ENCODE assay signal across 8 cellular contexts in genomic region chr13:39038569-39038898, GRCh38. TPM values are rescaled to one million over a fixed set of nuclear protein-coding genes. Genes with fewer than 3 reads are reported as not detected.
DNase-seq lines count a peak whose midpoint lies in the region; ATAC-seq and TF ChIP-seq lines count a peak whose summit lies in the region.

No MANE protein-coding gene starts in this region.

- H3K9me3 Mint-ChIP-seq in CD14-positive monocyte (no peaks in the 10 kb centered on the region), WTC11 (no peaks in the 10 kb centered on the region)

- CTCF ChIA-PET in WTC11 (lab: Charles Lee): interaction anchor here (1.5 kb wide), 1 partner anchor 26 kb away, joined by 6 read pairs; no protein-coding TSS in a partner anchor

- H3K27ac Mint-ChIP-seq in CD14-positive monocyte: peak overlapping the region; percentile 96 to 99 (median 97)
- H3K27ac Mint-ChIP-seq in WTC11: peak overlapping the region; percentile 81

- H3K27me3 Mint-ChIP-seq in CD14-positive monocyte (ENCODE audit: low read depth in 3 of 3) (peaks cover 0 to 3% (median 0%) of the 10 kb centered on the region in 3 donors), WTC11 (ENCODE audit: low read depth) (no peaks in the 10 kb centered on the region)

- no peaks in the 10 kb centered on the region for H3K36me3 ChIP-seq in mucosa of descending colon (ENCODE audit: low read depth)

- TF ChIP-seq CTCF in CD14-positive monocyte (IDR thresholded peaks at IDR 0.05) (no peak), WTC11 (IDR thresholded peaks at IDR 0.05) (no peak), coronary artery (IDR thresholded peaks at IDR 0.05) (no peak), mucosa of descending colon (IDR thresholded peaks at IDR 0.05) (no peak)

- H3K36me3 Mint-ChIP-seq in CD14-positive monocyte (peaks cover 12 to 15% of the 10 kb centered on the region in 2 donors), WTC11 (peaks cover 9% of the 10 kb centered on the region)

- DNase-seq in CD14-positive monocyte (ENCODE audit: low spot score): no peak
- DNase-seq in WTC11 (ENCODE audit: low spot score): no peak
- DNase-seq in coronary artery (ENCODE audit: low spot score): no peak
- DNase-seq in mucosa of descending colon: peak in 2 of 3 donors; percentile 44 to 68
- peak; percentile 54 for DNase-seq in stimulated activated naive CD4-positive, alpha-beta T cell treated with Interleukin-2 at 50 U/mL for 16 hours (lab: John Stamatoyannopoulos, UW)
- DNase-seq in GM19238 (ENCODE audit: insufficient read length, low spot score): no peak

- H3K27ac ChIP-seq in coronary artery: peak overlapping the region; percentile 78 to 81

- intact Hi-C loops in CD14-positive monocyte (cut with micrococcal nuclease) (no loop called here), mucosa of descending colon (cut with DNase I, micrococcal nuclease) (no loop called here)

- H3K9me3 ChIP-seq in mucosa of descending colon: no peaks in the 10 kb centered on the region

- H3K4me3 Mint-ChIP-seq in CD14-positive monocyte: peak overlapping the region; percentile 93 to 99
- peak overlapping the region; percentile 92 for H3K4me3 Mint-ChIP-seq in WTC11

- POLR2A ChIA-PET in WTC11 (lab: Charles Lee): interaction anchor here (1.5 kb wide), 1 partner anchor 8 kb away, joined by 3 read pairs; no protein-coding TSS in a partner anchor

- H3K4me3 ChIP-seq in coronary artery (peak overlapping the region; percentile 89), mucosa of descending colon (peak overlapping the region; percentile 81)

- ATAC-seq in GM19395 (IDR thresholded peaks at IDR 0.05; ENCODE audit: unreplicated experiment) (peak; percentile 36), HG03469 (IDR thresholded peaks at IDR 0.05; ENCODE audit: unreplicated experiment) (peak; percentile 22), WTC11 (peak; percentile 65), mucosa of descending colon (peak; percentile 37)

- peaks cover 21% of the 10 kb centered on the region for H3K4me1 ChIP-seq in mucosa of descending colon (ENCODE audit: low read depth)

- peaks cover 58% of the 10 kb centered on the region for H3K4me1 Mint-ChIP-seq in CD14-positive monocyte
- H3K4me1 Mint-ChIP-seq in WTC11: peaks cover 32% of the 10 kb centered on the region

TF ChIP-seq in WTC11, 78 proteins besides CTCF, POLR2A, EP300 and RAD21:
- no peak for TF ChIP-seq EMX1 (CRISPR knock-in tag; IDR thresholded peaks at IDR 0.05)
- TF ChIP-seq MAX (CRISPR knock-in tag; IDR thresholded peaks at IDR 0.05): 0 out of 2 replicates have a peak, but pooled peaks have one; percentile 7
- 0 out of 2 replicates have a peak, but pooled peaks have one; percentile 5 for TF ChIP-seq PREB (CRISPR knock-in tag; IDR thresholded peaks at IDR 0.05; ENCODE audit: borderline replicate concordance)
- 0 out of 2 replicates have a peak, but pooled peaks have one; percentile 1 for TF ChIP-seq USF2 (CRISPR knock-in tag; IDR thresholded peaks at IDR 0.05)
- TF ChIP-seq STAT6 (CRISPR knock-in tag; conservative IDR thresholded peaks at IDR 0.05; ENCODE audit: low read depth): no peak
- 0 out of 2 replicates have a peak, but pooled peaks have one; percentile 10 for TF ChIP-seq JUN (CRISPR knock-in tag; IDR thresholded peaks at IDR 0.05)
TF ChIP-seq in WTC11: peak in this region for 4.

RNA-seq across cellular contexts. Expression of gene NHLRC3, which starts 0.3 kb away (rescaled TPM):
- polyA plus RNA-seq in CD14-positive monocyte: 10 to 100 TPM; 12.8 to 13.0 TPM
- total RNA-seq in WTC11 (2021): 17.2 to 19.9 TPM (median 18.8 TPM) in 3 replicates
- total RNA-seq in mucosa of descending colon: 10 to 100 TPM; 20.9 to 37.0 (median 33.5) TPM

RNA-seq across cellular contexts. Expression of gene PROSER1, which starts 0.6 kb away (rescaled TPM):
- 1 to 10 TPM; 4.6 to 9.1 TPM for polyA plus RNA-seq in CD14-positive monocyte
- 73.6 to 94.6 TPM (median 74.3 TPM) in 3 replicates for total RNA-seq in WTC11 (2021)
- total RNA-seq in mucosa of descending colon: 10 to 100 TPM; 37.4 to 45.0 (median 43.3) TPM

RNA-seq across cellular contexts. Expression of gene STOML3, which starts 47.9 kb away (rescaled TPM):
- polyA plus RNA-seq in CD14-positive monocyte: not detected
- total RNA-seq in WTC11 (2021) (not detected in 3 replicates), mucosa of descending colon (under 1 TPM in 1 of 3 donors, not detected in 2; 0.52 TPM)

Comparison
In these comparisons a context has a peak if more than half of its experiments do, and no peak if none do; other contexts are left out.
1. DNase-seq: peak in mucosa of descending colon (2 of 3) and stimulated activated naive CD4-positive, alpha-beta T cell treated with Interleukin-2 at 50 U/mL for 16 hours (single experiment); none in CD14-positive monocyte (single experiment), WTC11 (single experiment), coronary artery (single experiment) and GM19238 (single experiment).
2. Peak in every context shown above with its lines, with median percentiles within 50 percentile points of each other: ATAC-seq.